Comparison of ENCODE assay signal across 12 cellular contexts in genomic region chrX:13570245-13570573, GRCh38. TPM values are rescaled to one million over a fixed set of nuclear protein-coding genes. Genes with fewer than 3 reads are reported as not detected.
DNase-seq lines count a peak whose midpoint lies in the region; ATAC-seq and TF ChIP-seq lines count a peak whose summit lies in the region.
"Had no signal": no experiment of that assay in that cellular context is flagged by ENCODE, and none has a peak within 500 bp of the region (broad histone marks: within the 10 kb centered on the region; RNA-seq: fewer than 3 reads in every experiment).

No MANE protein-coding gene starts in this region.

- H3K9me3 ChIP-seq in iPS-20b (ENCODE audit: insufficient read depth, low read depth, low read length), result no peaks in the 10 kb centered on the region

- intact Hi-C loops in activated T-helper 2 cell treated with anti-CD3 and anti-CD28 coated beads, Interferon-gamma antibody, Interleukin-2, Interleukin-4, amounts not matched to agents 10 μg/mL and 5 μg/mL and 100 μg/mL, durations not matched to agents 14 hours and 24 hours and 36 hours (cut with micrococcal nuclease), result loop anchor here (5.0 kb wide), 4 partner anchors 52 to 1632 kb away; partner anchors contain the start of gene GEMIN8
- intact Hi-C loops in CD14-positive monocyte (cut with micrococcal nuclease), result no loop called here

- peak; percentile 16 for ATAC-seq in stimulated activated naive CD8-positive, alpha-beta T cell treated with anti-CD3 and anti-CD28 coated beads, Interleukin-15, amount 100 ng/mL, for 72 hours
- ATAC-seq in GM19351 (IDR thresholded peaks at IDR 0.05; ENCODE audit: unreplicated experiment) (no peak), GM18861 (IDR thresholded peaks at IDR 0.05; ENCODE audit: unreplicated experiment) (no peak)

- H3K27me3 Mint-ChIP-seq in activated T-cell treated with anti-CD3 and anti-CD28 coated beads, Interleukin-2, amount 50 U/mL, for 24 hours, result peaks cover 88% of the 10 kb centered on the region
- H3K27me3 Mint-ChIP-seq in activated T-helper 2 cell treated with anti-CD3 and anti-CD28 coated beads, Interferon-gamma antibody, Interleukin-2, Interleukin-4, amounts not matched to agents 10 μg/mL and 5 μg/mL and 100 μg/mL, durations not matched to agents 14 hours and 24 hours and 36 hours (ENCODE audit: low read depth), result peaks cover 29% of the 10 kb centered on the region
- peaks cover 30% of the 10 kb centered on the region for H3K27me3 Mint-ChIP-seq in stimulated activated naive CD8-positive, alpha-beta T cell treated with anti-CD3 and anti-CD28 coated beads, Interleukin-15, amount 100 ng/mL, for 72 hours
- peaks cover 18 to 37% (median 37%) of the 10 kb centered on the region in 3 donors for H3K27me3 Mint-ChIP-seq in CD14-positive monocyte (ENCODE audit: low read depth in 3 of 3)

- H3K27me3 ChIP-seq in iPS-20b (ENCODE audit: insufficient read depth, low read length), result peaks cover 58% of the 10 kb centered on the region

- no peaks in the 10 kb centered on the region for H3K9me3 Mint-ChIP-seq in activated T-cell treated with anti-CD3 and anti-CD28 coated beads, Interleukin-2, amount 50 U/mL, for 24 hours
- H3K9me3 Mint-ChIP-seq in activated T-helper 2 cell treated with anti-CD3 and anti-CD28 coated beads, Interferon-gamma antibody, Interleukin-2, Interleukin-4, amounts not matched to agents 10 μg/mL and 5 μg/mL and 100 μg/mL, durations not matched to agents 14 hours and 24 hours and 36 hours, result no peaks in the 10 kb centered on the region
- H3K9me3 Mint-ChIP-seq in stimulated activated naive CD8-positive, alpha-beta T cell treated with anti-CD3 and anti-CD28 coated beads, Interleukin-15, amount 100 ng/mL, for 72 hours, result no peaks in the 10 kb centered on the region
- H3K9me3 Mint-ChIP-seq in CD14-positive monocyte, result peaks cover 0 to 8% (median 0%) of the 10 kb centered on the region in 7 donors

- peaks cover 16% of the 10 kb centered on the region for H3K4me1 Mint-ChIP-seq in activated T-cell treated with anti-CD3 and anti-CD28 coated beads, Interleukin-2, amount 50 U/mL, for 24 hours (ENCODE audit: low read depth)
- peaks cover 34% of the 10 kb centered on the region for H3K4me1 Mint-ChIP-seq in activated T-helper 2 cell treated with anti-CD3 and anti-CD28 coated beads, Interferon-gamma antibody, Interleukin-2, Interleukin-4, amounts not matched to agents 10 μg/mL and 5 μg/mL and 100 μg/mL, durations not matched to agents 14 hours and 24 hours and 36 hours (ENCODE audit: low read depth)
- peaks cover 29% of the 10 kb centered on the region for H3K4me1 Mint-ChIP-seq in stimulated activated naive CD8-positive, alpha-beta T cell treated with anti-CD3 and anti-CD28 coated beads, Interleukin-15, amount 100 ng/mL, for 72 hours
- H3K4me1 Mint-ChIP-seq in CD14-positive monocyte, result peaks cover 6% of the 10 kb centered on the region

- no peaks in the 10 kb centered on the region for H3K36me3 ChIP-seq in iPS-20b (ENCODE audit: insufficient read depth, low read depth, low read length)

- H3K27ac Mint-ChIP-seq in activated T-cell treated with anti-CD3 and anti-CD28 coated beads, Interleukin-2, amount 50 U/mL, for 24 hours, result no peak overlapping the region
- no peak overlapping the region for H3K27ac Mint-ChIP-seq in activated T-helper 2 cell treated with anti-CD3 and anti-CD28 coated beads, Interferon-gamma antibody, Interleukin-2, Interleukin-4, amounts not matched to agents 10 μg/mL and 5 μg/mL and 100 μg/mL, durations not matched to agents 14 hours and 24 hours and 36 hours
- H3K27ac Mint-ChIP-seq in stimulated activated naive CD8-positive, alpha-beta T cell treated with anti-CD3 and anti-CD28 coated beads, Interleukin-15, amount 100 ng/mL, for 72 hours, result peak overlapping the region in 1 of 2 donors; percentile 89
- H3K27ac Mint-ChIP-seq in CD14-positive monocyte, result no peak overlapping the region

- H3K27ac ChIP-seq in iPS-20b (ENCODE audit: low read length), result no peak overlapping the region

- H3K9ac ChIP-seq in iPS-20b (ENCODE audit: low read depth, low read length), result no peak overlapping the region

- DNase-seq in activated T-cell treated with anti-CD3 and anti-CD28 coated beads, Interleukin-2, amount 50 U/mL, for 24 hours, result no peak
- no peak for DNase-seq in activated T-cell treated with anti-CD3 and anti-CD28 coated beads, Interleukin-2, amount 50 U/mL, for 1 hour
- no peak for DNase-seq in activated T-helper 2 cell treated with anti-CD3 and anti-CD28 coated beads, Interferon-gamma antibody, Interleukin-2, Interleukin-4, amounts not matched to agents 10 μg/mL and 5 μg/mL and 100 μg/mL, durations not matched to agents 14 hours and 24 hours and 36 hours (ENCODE audit: low spot score)
- no peak for DNase-seq in stimulated activated naive CD8-positive, alpha-beta T cell treated with anti-CD3 and anti-CD28 coated beads, Interleukin-15, amount 100 ng/mL, for 72 hours
- no peak for DNase-seq in CD14-positive monocyte (ENCODE audit: low spot score)
- DNase-seq: activated gamma-delta T cell treated with Interleukin-2 at 50 U/mL for 16 hours, DND-41, NCI-H1436 treated with DMSO at 0.1 percent for 48 hours, SHP77 treated with DMSO at 0.1 percent for 48 hours had no signal

- H3K4me1 ChIP-seq in iPS-20b (ENCODE audit: insufficient read depth, low read length), result no peaks in the 10 kb centered on the region

- peak overlapping the region; percentile 60; the same call in 1 of the 2 replicates for H3K4me3 ChIP-seq in iPS-20b (ENCODE audit: low read length)

- no peak for TF ChIP-seq CTCF in CD14-positive monocyte (IDR thresholded peaks at IDR 0.05)

- H3K4me3 Mint-ChIP-seq in activated T-cell treated with anti-CD3 and anti-CD28 coated beads, Interleukin-2, amount 50 U/mL, for 24 hours, result peak overlapping the region; percentile 13
- H3K4me3 Mint-ChIP-seq in activated T-helper 2 cell treated with anti-CD3 and anti-CD28 coated beads, Interferon-gamma antibody, Interleukin-2, Interleukin-4, amounts not matched to agents 10 μg/mL and 5 μg/mL and 100 μg/mL, durations not matched to agents 14 hours and 24 hours and 36 hours (ENCODE audit: low read depth), result peak overlapping the region; percentile 69
- peak overlapping the region; percentile 76 to 82 for H3K4me3 Mint-ChIP-seq in stimulated activated naive CD8-positive, alpha-beta T cell treated with anti-CD3 and anti-CD28 coated beads, Interleukin-15, amount 100 ng/mL, for 72 hours
- peak overlapping the region in 1 of 2 donors; percentile 61 for H3K4me3 Mint-ChIP-seq in CD14-positive monocyte

- no peaks in the 10 kb centered on the region for H3K36me3 Mint-ChIP-seq in activated T-cell treated with anti-CD3 and anti-CD28 coated beads, Interleukin-2, amount 50 U/mL, for 24 hours (ENCODE audit: low read depth)
- H3K36me3 Mint-ChIP-seq in activated T-helper 2 cell treated with anti-CD3 and anti-CD28 coated beads, Interferon-gamma antibody, Interleukin-2, Interleukin-4, amounts not matched to agents 10 μg/mL and 5 μg/mL and 100 μg/mL, durations not matched to agents 14 hours and 24 hours and 36 hours (ENCODE audit: low read depth), result no peaks in the 10 kb centered on the region
- no peaks in the 10 kb centered on the region for H3K36me3 Mint-ChIP-seq in CD14-positive monocyte

RNA-seq across cellular contexts. Expression of gene EGFL6, which starts 0.8 kb away (rescaled TPM):
- 2.3 and 3.4 TPM in 2 replicates for total RNA-seq in activated T-helper 2 cell treated with anti-CD3 and anti-CD28 coated beads, Interferon-gamma antibody, Interleukin-2, Interleukin-4, amounts not matched to agents 10 μg/mL and 5 μg/mL and 100 μg/mL, durations not matched to agents 14 hours and 24 hours and 36 hours
- not detected for polyA plus RNA-seq in CD14-positive monocyte
